Comparison of ENCODE assay signal across 8 cellular contexts in the genomic region with DNA sequence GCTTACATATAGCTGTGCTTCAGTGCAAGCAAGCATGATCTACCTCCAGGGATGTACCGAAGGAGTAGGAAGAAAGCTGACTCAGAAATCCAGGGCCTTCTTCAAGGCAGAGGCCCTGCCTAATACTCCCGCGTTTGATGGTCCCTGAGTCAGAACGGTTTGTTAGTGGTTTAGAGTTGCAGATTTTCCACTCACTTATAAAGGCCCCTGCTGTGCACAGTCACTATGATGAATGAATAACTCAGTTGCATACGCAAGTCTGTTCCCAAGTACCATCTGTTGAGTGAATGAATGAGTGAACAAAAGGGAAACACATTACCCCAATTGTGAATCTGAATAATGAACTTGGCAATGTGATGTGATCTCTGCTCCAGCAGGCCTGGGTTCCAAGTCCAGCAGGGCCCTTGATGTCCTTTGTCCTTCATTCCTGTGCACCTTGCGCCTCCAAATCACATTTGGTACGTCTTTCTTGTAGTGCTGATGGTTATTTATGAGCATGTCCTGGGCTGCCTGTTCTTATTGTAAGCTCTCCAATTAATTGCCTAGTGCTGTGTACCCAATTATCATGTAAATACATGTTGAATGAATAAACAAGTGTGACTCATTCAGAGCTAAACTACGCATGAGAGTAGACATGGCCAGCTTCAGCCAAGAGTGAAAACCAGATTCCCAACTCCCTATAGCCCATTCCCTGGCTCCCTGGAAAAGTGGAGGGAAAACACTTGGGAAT.
DNase-seq lines count a peak whose midpoint lies in the region; ATAC-seq and TF ChIP-seq lines count a peak whose summit lies in the region.
"Had no signal": no experiment of that assay in that cellular context is flagged by ENCODE, and none has a peak within 500 bp of the region (broad histone marks: within the 10 kb centered on the region; RNA-seq: fewer than 3 reads in every experiment).

No MANE protein-coding gene starts in this region.

- H3K79me2 ChIP-seq in fibroblast of lung (ENCODE audit: control insufficient read depth, insufficient read depth, low read length): no peaks in the 10 kb centered on the region
- no peaks in the 10 kb centered on the region for H3K79me2 ChIP-seq in OCI-LY7 (ENCODE audit: insufficient read depth, low read depth, low read length)

- H3K4me3 ChIP-seq in HEK293 (ENCODE audit: low read depth, low read length) (no peak overlapping the region), fibroblast of lung (replicated peaks in 1 of 4; ENCODE audit: control extremely low read depth in 1 of 4, insufficient read depth in 1 of 4, low read depth in 3 of 4, low read length in 4 of 4) (no peak overlapping the region), OCI-LY7 (ENCODE audit: low read depth, low read length, poor library complexity, severe bottlenecking) (no peak overlapping the region)
- H3K4me3 ChIP-seq: psoas muscle had no signal

- no peak for ATAC-seq in HG03378 (IDR thresholded peaks at IDR 0.05; ENCODE audit: unreplicated experiment)

- peaks cover 0 to 9% of the 10 kb centered on the region in 2 experiments; a peak in 1 of 3 replicates for H3K36me3 ChIP-seq in HEK293 (ENCODE audit: control insufficient read depth in 2 of 2, insufficient read depth in 1 of 2, low read length in 2 of 2)
- H3K36me3 ChIP-seq in fibroblast of lung (ENCODE audit: control insufficient read depth, insufficient read depth, low read length): no peaks in the 10 kb centered on the region
- H3K36me3 ChIP-seq in OCI-LY7 (ENCODE audit: insufficient read depth, low read length): peaks cover 20% of the 10 kb centered on the region

- H3K4me2 ChIP-seq in fibroblast of lung (ENCODE audit: extremely low read depth, insufficient read depth, low read length) (peak overlapping the region; percentile 51), OCI-LY7 (ENCODE audit: low read length) (no peak overlapping the region)

- H3K9me3 ChIP-seq in HEK293 (ENCODE audit: control insufficient read depth, insufficient read depth, low read depth, low read length) (no peaks in the 10 kb centered on the region), fibroblast of lung (ENCODE audit: control insufficient read depth, insufficient read depth, low read depth, low read length) (no peaks in the 10 kb centered on the region), OCI-LY7 (ENCODE audit: low read length) (no peaks in the 10 kb centered on the region)
- H3K9me3 ChIP-seq: psoas muscle had no signal

- no peaks in the 10 kb centered on the region for H3K27me3 ChIP-seq in fibroblast of lung (ENCODE audit: control insufficient read depth, insufficient read depth, low read length)

- H3K27ac ChIP-seq in HEK293 (ENCODE audit: extremely low read depth, low read depth, low read length) (no peak overlapping the region), fibroblast of lung (ENCODE audit: insufficient read depth, low read length) (peak overlapping the region; percentile 92), OCI-LY7 (ENCODE audit: low read depth, low read length, poor library complexity, severe bottlenecking) (no peak overlapping the region)
- H3K27ac ChIP-seq: psoas muscle had no signal

- intact Hi-C loops in OCI-LY7 (cut with micrococcal nuclease; ENCODE audit: unreplicated experiment): no loop called here

- POLR2A ChIA-PET in HEK293 (lab: Yijun Ruan, JAX): interaction anchor here (0.7 kb wide), 1 partner anchor 289 kb away, joined by 5 read pairs; no protein-coding TSS in a partner anchor
- POLR2A ChIA-PET in OCI-LY7 (lab: Charles Lee): no interaction called here

- H2AFZ ChIP-seq in fibroblast of lung (ENCODE audit: low read length) (no peak overlapping the region), OCI-LY7 (ENCODE audit: low read length) (no peak overlapping the region)

- H3K9ac ChIP-seq in fibroblast of lung (ENCODE audit: insufficient read depth, low read length): no peak overlapping the region

- CTCF ChIA-PET in HEK293 (lab: Yijun Ruan, JAX): interaction anchor here (1.6 to 5.7 kb wide), 8 partner anchors 16 to 472 kb away, joined by 5 to 36 read pairs (median 17); no protein-coding TSS in a partner anchor
- CTCF ChIA-PET in OCI-LY7 (lab: Charles Lee; ENCODE audit: unreplicated experiment): interaction anchor here (2.8 kb wide), 1 partner anchor 151 kb away, joined by 14 read pairs; no protein-coding TSS in a partner anchor

- no TSS peak for BruUV-seq in OCI-LY7 (replicated peaks; lab: Mats Ljungman, UMichigan)

- H4K20me1 ChIP-seq in fibroblast of lung (ENCODE audit: control insufficient read depth, extremely low read depth, insufficient read depth, low read length): no peaks in the 10 kb centered on the region
- H4K20me1 ChIP-seq in OCI-LY7 (ENCODE audit: insufficient read depth, low read length): peaks cover 7% of the 10 kb centered on the region; the same call in 1 of the 2 replicates

- TF ChIP-seq CTCF in HEK293 (tag by site-specific recombination; IDR thresholded peaks at IDR 0.05) (no peak), fibroblast of lung (conservative IDR thresholded peaks at IDR 0.05 in 1 of 2, IDR thresholded peaks at IDR 0.05 in 1 of 2; ENCODE audit: low read depth in 1 of 2, low read length in 2 of 2) (no peak), OCI-LY7 (conservative IDR thresholded peaks at IDR 0.05; ENCODE audit: low read length) (no peak)

- H3K9me2 ChIP-seq in OCI-LY7 (ENCODE audit: insufficient read depth, low read length): no peaks in the 10 kb centered on the region

- DNase-seq in NCI-H69 (lab: John Stamatoyannopoulos, UW) (peak; percentile 92), fibroblast of lung (ENCODE audit: low read depth in 2 of 2) (peak; percentile 96 to 99), germinal center (ENCODE audit: low spot score) (no peak), OCI-LY7 (ENCODE audit: low spot score) (no peak)
- DNase-seq in stimulated activated CD4-positive, alpha-beta T cell treated with anti-CD3 and anti-CD28 coated beads, Interleukin-12 subunit alpha, Interleukin-12 subunit beta, amount 100 ng/mL, for 4 hours: peak; percentile 12
- DNase-seq: psoas muscle had no signal

- H3K4me1 ChIP-seq in HEK293 (ENCODE audit: control insufficient read depth, insufficient read depth, low read length) (peaks cover 3% of the 10 kb centered on the region; the same call in 1 of the 2 replicates), fibroblast of lung (ENCODE audit: control insufficient read depth, extremely low read depth, insufficient read depth, low read length) (peaks cover 27% of the 10 kb centered on the region), OCI-LY7 (ENCODE audit: insufficient read depth, low read length, poor library complexity, severe bottlenecking) (no peaks in the 10 kb centered on the region)
- H3K4me1 ChIP-seq: psoas muscle had no signal

TF ChIP-seq in HEK293, 187 proteins besides CTCF, POLR2A, EP300 and RAD21 (continues in another document):
- TF ChIP-seq WT1 (tag by site-specific recombination; IDR thresholded peaks at IDR 0.05) (peak; percentile 57; the same call in 1 of the 2 replicates), ZNF561 (tag by site-specific recombination; IDR thresholded peaks at IDR 0.05; ENCODE audit: borderline replicate concordance) (0 out of 2 replicates have a peak, but pooled peaks have one; percentile 41), ZNF621 (tag by site-specific recombination; IDR thresholded peaks at IDR 0.05) (no peak), ZBTB48 (tag by site-specific recombination; IDR thresholded peaks at IDR 0.05) (peak; percentile 74), ZBTB21 (tag by site-specific recombination; IDR thresholded peaks at IDR 0.05) (0 out of 2 replicates have a peak, but pooled peaks have one; percentile 28), OSR2 (tag by site-specific recombination; IDR thresholded peaks at IDR 0.05) (peak; percentile 60), ZBTB17 (tag by site-specific recombination; IDR thresholded peaks at IDR 0.05) (peak; percentile 61), ZFHX2 (tag by site-specific recombination; conservative IDR thresholded peaks at IDR 0.05) (no peak), IKZF3 (tag by site-specific recombination; IDR thresholded peaks at IDR 0.05) (peak; percentile 67; the same call in 1 of the 2 replicates), ZNF600 (tag by site-specific recombination; IDR thresholded peaks at IDR 0.05) (peak; percentile 91), ZNF473 (tag by site-specific recombination; IDR thresholded peaks at IDR 0.05) (no peak), ZNF121 (tag by site-specific recombination; IDR thresholded peaks at IDR 0.05) (no peak), ZNF629 (tag by site-specific recombination; IDR thresholded peaks at IDR 0.05) (peak; percentile 85)
- TF ChIP-seq, protein P1, sequence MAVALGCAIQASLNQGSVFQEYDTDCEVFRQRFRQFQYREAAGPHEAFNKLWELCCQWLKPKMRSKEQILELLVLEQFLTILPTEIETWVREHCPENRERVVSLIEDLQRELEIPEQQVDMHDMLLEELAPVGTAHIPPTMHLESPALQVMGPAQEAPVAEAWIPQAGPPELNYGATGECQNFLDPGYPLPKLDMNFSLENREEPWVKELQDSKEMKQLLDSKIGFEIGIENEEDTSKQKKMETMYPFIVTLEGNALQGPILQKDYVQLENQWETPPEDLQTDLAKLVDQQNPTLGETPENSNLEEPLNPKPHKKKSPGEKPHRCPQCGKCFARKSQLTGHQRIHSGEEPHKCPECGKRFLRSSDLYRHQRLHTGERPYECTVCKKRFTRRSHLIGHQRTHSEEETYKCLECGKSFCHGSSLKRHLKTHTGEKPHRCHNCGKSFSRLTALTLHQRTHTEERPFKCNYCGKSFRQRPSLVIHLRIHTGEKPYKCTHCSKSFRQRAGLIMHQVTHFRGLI (tag by site-specific recombination; IDR thresholded peaks at IDR 0.05): no peak
- TF ChIP-seq, protein P2, sequence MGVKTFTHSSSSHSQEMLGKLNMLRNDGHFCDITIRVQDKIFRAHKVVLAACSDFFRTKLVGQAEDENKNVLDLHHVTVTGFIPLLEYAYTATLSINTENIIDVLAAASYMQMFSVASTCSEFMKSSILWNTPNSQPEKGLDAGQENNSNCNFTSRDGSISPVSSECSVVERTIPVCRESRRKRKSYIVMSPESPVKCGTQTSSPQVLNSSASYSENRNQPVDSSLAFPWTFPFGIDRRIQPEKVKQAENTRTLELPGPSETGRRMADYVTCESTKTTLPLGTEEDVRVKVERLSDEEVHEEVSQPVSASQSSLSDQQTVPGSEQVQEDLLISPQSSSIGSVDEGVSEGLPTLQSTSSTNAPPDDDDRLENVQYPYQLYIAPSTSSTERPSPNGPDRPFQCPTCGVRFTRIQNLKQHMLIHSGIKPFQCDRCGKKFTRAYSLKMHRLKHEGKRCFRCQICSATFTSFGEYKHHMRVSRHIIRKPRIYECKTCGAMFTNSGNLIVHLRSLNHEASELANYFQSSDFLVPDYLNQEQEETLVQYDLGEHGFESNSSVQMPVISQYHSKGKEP (tag by site-specific recombination; IDR thresholded peaks at IDR 0.05): peak; percentile 74; the same call in 1 of the 2 replicates

Comparison
In these comparisons a context has a peak if more than half of its experiments do, and no peak if none do; other contexts are left out.
1. DNase-seq: peak in NCI-H69 (single experiment), fibroblast of lung (2 of 2) and stimulated activated CD4-positive, alpha-beta T cell treated with anti-CD3 and anti-CD28 coated beads, Interleukin-12 subunit alpha, Interleukin-12 subunit beta, amount 100 ng/mL, for 4 hours (single experiment); none in germinal center (single experiment) and OCI-LY7 (single experiment).